In the genomic region with DNA sequence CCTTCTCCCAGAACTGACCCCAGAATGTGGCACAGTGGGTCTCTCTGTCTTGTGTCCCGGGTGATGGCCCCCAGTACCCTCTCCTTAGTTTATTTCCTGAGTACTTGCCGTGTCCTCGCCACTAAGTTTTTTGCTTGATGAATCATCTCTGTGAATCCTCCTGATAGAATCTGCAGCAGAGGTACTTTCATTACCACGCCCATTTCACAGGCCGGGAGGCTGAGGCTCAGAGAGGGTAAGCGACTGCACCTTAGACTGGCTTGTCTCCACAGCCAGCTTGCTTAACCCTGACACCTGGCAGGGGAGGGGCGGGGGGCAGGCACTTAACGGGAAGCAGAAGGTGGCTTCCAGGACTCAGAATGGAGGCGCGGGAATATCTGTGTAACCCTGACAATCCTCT, we compare ENCODE assay signal across 20 cellular contexts. TPM values are rescaled to one million over a fixed set of nuclear protein-coding genes. Genes with fewer than 3 reads are reported as not detected.
A peak's percentile ranks its signal among the peaks of the same experiment; 100 is the strongest.
DNase-seq lines count a peak whose midpoint lies in the region; ATAC-seq and TF ChIP-seq lines count a peak whose summit lies in the region.
"Had no signal": no experiment of that assay in that cellular context is flagged by ENCODE, and none has a peak within 500 bp of the region (broad histone marks: within the 10 kb centered on the region; RNA-seq: fewer than 3 reads in every experiment).

No MANE protein-coding gene starts in this region.

- H3K9ac ChIP-seq in IMR-90 (ENCODE audit: low read depth, low read length) = no peak overlapping the region
- H3K9ac ChIP-seq: neural progenitor cell had no signal

- H3K9me3 ChIP-seq in IMR-90 (ENCODE audit: control insufficient read depth, insufficient read depth, low read length) (peaks cover 4% of the 10 kb centered on the region; the same call in 1 of the 2 replicates), osteoblast (ENCODE audit: low read depth, low read length) (no peaks in the 10 kb centered on the region)
- H3K9me3 ChIP-seq: body of pancreas, Caco-2, thyroid gland had no signal

- CTCF ChIA-PET in activated naive CD4-positive, alpha-beta T cell treated with anti-CD3 and anti-CD28 coated beads, Interleukin-2, amount 10 ng/mL, durations not matched to agents 7 days and 5 days (lab: Charles Lee) = interaction anchor here (0.8 kb wide), 1 partner anchor 13 kb away, joined by 3 read pairs; no protein-coding TSS in a partner anchor
- CTCF ChIA-PET in IMR-90 (lab: Yijun Ruan, JAX) = no interaction called here

- H4K20me1 ChIP-seq in IMR-90 (ENCODE audit: insufficient read depth, low read length) (no peaks in the 10 kb centered on the region), osteoblast (ENCODE audit: insufficient read depth, low read length) (no peaks in the 10 kb centered on the region)

- no peak overlapping the region for H3K14ac ChIP-seq in IMR-90 (replicated peaks; ENCODE audit: low read depth, low read length)

- H2BK15ac ChIP-seq in IMR-90 (ENCODE audit: low read depth, low read length) = no peak overlapping the region

- H3K4me2 ChIP-seq in IMR-90 (ENCODE audit: low read depth, low read length) (no peak overlapping the region), osteoblast (ENCODE audit: insufficient read depth, low read length) (no peak overlapping the region)
- H3K4me2 ChIP-seq: neural progenitor cell had no signal

- no peak overlapping the region for H3K4ac ChIP-seq in IMR-90 (ENCODE audit: low read depth, low read length)

- no peak overlapping the region for H3K18ac ChIP-seq in IMR-90 (ENCODE audit: low read depth, low read length)

- H3K79me2 ChIP-seq in osteoblast (ENCODE audit: insufficient read depth, low read length) = no peaks in the 10 kb centered on the region

- ATAC-seq in IMR-90 (ENCODE audit: low read depth) = no peak
- ATAC-seq in HG02588 (IDR thresholded peaks at IDR 0.05; ENCODE audit: unreplicated experiment) = no peak
- ATAC-seq: body of pancreas, GM12878 had no signal

- H4K5ac ChIP-seq in IMR-90 (ENCODE audit: low read depth, low read length) = no peak overlapping the region

- H3K4me3 ChIP-seq in IMR-90 (ENCODE audit: insufficient read depth, low read depth, low read length) (no peak overlapping the region), osteoblast (ENCODE audit: insufficient read depth, low read length) (no peak overlapping the region), brain microvascular endothelial cell (ENCODE audit: low read depth, low read length) (no peak overlapping the region)
- H3K4me3 ChIP-seq: body of pancreas, dorsolateral prefrontal cortex, GM12878, neural progenitor cell, thyroid gland had no signal

- H2BK5ac ChIP-seq in IMR-90 (ENCODE audit: low read depth, low read length, poor library complexity, severe bottlenecking) = no peak overlapping the region

- no peak overlapping the region for H3K27ac Mint-ChIP-seq in activated naive CD4-positive, alpha-beta T cell treated with anti-CD3 and anti-CD28 coated beads, Interleukin-2, amount 10 ng/mL, durations not matched to agents 7 days and 5 days
- H3K27ac Mint-ChIP-seq in activated T-helper 2 cell treated with anti-CD3 and anti-CD28 coated beads, Interferon-gamma antibody, Interleukin-2, Interleukin-4, amounts not matched to agents 10 μg/mL and 5 μg/mL and 100 μg/mL, durations not matched to agents 14 hours and 24 hours and 36 hours = no peak overlapping the region
- H3K27ac Mint-ChIP-seq: activated naive CD4-positive, alpha-beta T cell treated with anti-CD3 and anti-CD28 coated beads, Interleukin-2, amount 50 U/mL, for 24 hours; mesothelial cell of epicardium had no signal

- no peak overlapping the region for H4K91ac ChIP-seq in IMR-90 (ENCODE audit: insufficient read depth, low read depth, low read length)

- H3K27me3 Mint-ChIP-seq in activated naive CD4-positive, alpha-beta T cell treated with anti-CD3 and anti-CD28 coated beads, Interleukin-2, amount 10 ng/mL, durations not matched to agents 7 days and 5 days = peaks cover 35% of the 10 kb centered on the region
- H3K27me3 Mint-ChIP-seq in activated T-helper 2 cell treated with anti-CD3 and anti-CD28 coated beads, Interferon-gamma antibody, Interleukin-2, Interleukin-4, amounts not matched to agents 10 μg/mL and 5 μg/mL and 100 μg/mL, durations not matched to agents 14 hours and 24 hours and 36 hours (ENCODE audit: low read depth) = no peaks in the 10 kb centered on the region
- H3K27me3 Mint-ChIP-seq: activated naive CD4-positive, alpha-beta T cell treated with anti-CD3 and anti-CD28 coated beads, Interleukin-2, amount 50 U/mL, for 24 hours had no signal

- no peak overlapping the region for H2BK120ac ChIP-seq in IMR-90 (ENCODE audit: low read depth, low read length)

- H3K27ac ChIP-seq in IMR-90 (ENCODE audit: insufficient read depth, low read length) (no peak overlapping the region), osteoblast (ENCODE audit: low read depth, low read length) (no peak overlapping the region), brain microvascular endothelial cell (no peak overlapping the region)
- H3K27ac ChIP-seq: body of pancreas, dorsolateral prefrontal cortex, neural progenitor cell, thyroid gland had no signal

- WGBS in IMR-90 (ENCODE audit: extremely low coverage in 2 of 2, insufficient read length in 1 of 2), 2 experiments = 96% methylated on average over 5 of the region's 10 CpGs; no CpG with 5 or more reads in 1 of the 2 experiments

- no peaks in the 10 kb centered on the region for H3K27me3 ChIP-seq in IMR-90 (ENCODE audit: control insufficient read depth, insufficient read depth, low read length)
- H3K27me3 ChIP-seq in osteoblast (ENCODE audit: insufficient read depth, low read length) = no peaks in the 10 kb centered on the region
- H3K27me3 ChIP-seq in brain microvascular endothelial cell (replicated peaks) = no peaks in the 10 kb centered on the region
- H3K27me3 ChIP-seq: body of pancreas, dorsolateral prefrontal cortex, thyroid gland had no signal

- POLR2A ChIA-PET in IMR-90 (lab: Charles Lee; ENCODE audit: unreplicated experiment) = interaction anchor here (0.6 kb wide), 1 partner anchor 8 kb away, joined by 3 read pairs; no protein-coding TSS in a partner anchor

- H3K4me1 Mint-ChIP-seq in activated naive CD4-positive, alpha-beta T cell treated with anti-CD3 and anti-CD28 coated beads, Interleukin-2, amount 10 ng/mL, durations not matched to agents 7 days and 5 days = peaks cover 8% of the 10 kb centered on the region
- H3K4me1 Mint-ChIP-seq in activated T-helper 2 cell treated with anti-CD3 and anti-CD28 coated beads, Interferon-gamma antibody, Interleukin-2, Interleukin-4, amounts not matched to agents 10 μg/mL and 5 μg/mL and 100 μg/mL, durations not matched to agents 14 hours and 24 hours and 36 hours (ENCODE audit: low read depth) = peaks cover 12% of the 10 kb centered on the region
- H3K4me1 Mint-ChIP-seq: activated naive CD4-positive, alpha-beta T cell treated with anti-CD3 and anti-CD28 coated beads, Interleukin-2, amount 50 U/mL, for 24 hours had no signal

- H3K36me3 ChIP-seq in IMR-90 (ENCODE audit: control insufficient read depth, insufficient read depth, low read length) (no peaks in the 10 kb centered on the region), osteoblast (ENCODE audit: insufficient read depth, low read length) (no peaks in the 10 kb centered on the region), brain microvascular endothelial cell (replicated peaks) (no peaks in the 10 kb centered on the region)
- H3K36me3 ChIP-seq: neural progenitor cell, thyroid gland had no signal

- in situ Hi-C loops in IMR-90 (cut with MboI; ENCODE audit: low sequenced_read_pairs) (no loop called here), brain microvascular endothelial cell (cut with HindIII; ENCODE audit: low pct_ligation_motif_present, low sequenced_read_pairs) (no loop called here)

- TF ChIP-seq CTCF in IMR-90 (conservative IDR thresholded peaks at IDR 0.05; ENCODE audit: low read depth, low read length) = no peak
- no peak for TF ChIP-seq CTCF in osteoblast (IDR thresholded peaks at IDR 0.05; ENCODE audit: extremely low read depth, low read depth, low read length)
- TF ChIP-seq CTCF in brain microvascular endothelial cell (IDR thresholded peaks at IDR 0.05; ENCODE audit: low read depth, low read length, missing control alignments) = no peak

- dilution Hi-C loops in IMR-90 (cut with HindIII; ENCODE audit: low sequenced_read_pairs, unreplicated experiment) = no loop called here

- BruUV-seq in IMR-90 (replicated peaks; lab: Mats Ljungman, UMichigan) = no TSS peak

- H3K4me3 Mint-ChIP-seq in activated naive CD4-positive, alpha-beta T cell treated with anti-CD3 and anti-CD28 coated beads, Interleukin-2, amount 10 ng/mL, durations not matched to agents 7 days and 5 days = no peak overlapping the region
- H3K4me3 Mint-ChIP-seq in activated T-helper 2 cell treated with anti-CD3 and anti-CD28 coated beads, Interferon-gamma antibody, Interleukin-2, Interleukin-4, amounts not matched to agents 10 μg/mL and 5 μg/mL and 100 μg/mL, durations not matched to agents 14 hours and 24 hours and 36 hours (ENCODE audit: low read depth) = no peak overlapping the region
- H3K4me3 Mint-ChIP-seq: activated naive CD4-positive, alpha-beta T cell treated with anti-CD3 and anti-CD28 coated beads, Interleukin-2, amount 50 U/mL, for 24 hours; mesothelial cell of epicardium had no signal

- no peaks in the 10 kb centered on the region for H3K4me1 ChIP-seq in IMR-90 (ENCODE audit: control insufficient read depth, insufficient read depth, low read length)
- no peaks in the 10 kb centered on the region for H3K4me1 ChIP-seq in osteoblast (ENCODE audit: insufficient read depth, low read length)
- H3K4me1 ChIP-seq: thyroid gland had no signal

- no peak for TF ChIP-seq RAD21 in IMR-90 (IDR thresholded peaks at IDR 0.05; ENCODE audit: low read length)

- peaks cover 6% of the 10 kb centered on the region for H3K9me1 ChIP-seq in IMR-90 (ENCODE audit: insufficient read depth, low read length)

- H2AK5ac ChIP-seq in IMR-90 (ENCODE audit: low read depth, low read length) = no peak overlapping the region

- no peak overlapping the region for H3K23ac ChIP-seq in IMR-90 (ENCODE audit: low read depth, low read length)

- H4K8ac ChIP-seq in IMR-90 (ENCODE audit: low read depth in 2 of 2, low read length in 2 of 2) = no peak overlapping the region

- H3K36me3 Mint-ChIP-seq in activated naive CD4-positive, alpha-beta T cell treated with anti-CD3 and anti-CD28 coated beads, Interleukin-2, amount 10 ng/mL, durations not matched to agents 7 days and 5 days = no peaks in the 10 kb centered on the region
- no peaks in the 10 kb centered on the region for H3K36me3 Mint-ChIP-seq in activated T-helper 2 cell treated with anti-CD3 and anti-CD28 coated beads, Interferon-gamma antibody, Interleukin-2, Interleukin-4, amounts not matched to agents 10 μg/mL and 5 μg/mL and 100 μg/mL, durations not matched to agents 14 hours and 24 hours and 36 hours (ENCODE audit: low read depth)
- H3K36me3 Mint-ChIP-seq: activated naive CD4-positive, alpha-beta T cell treated with anti-CD3 and anti-CD28 coated beads, Interleukin-2, amount 50 U/mL, for 24 hours; mesothelial cell of epicardium; neural progenitor cell had no signal

- no peak overlapping the region for H3K56ac ChIP-seq in IMR-90 (ENCODE audit: extremely low read depth, insufficient read depth, low read length)

- H2BK20ac ChIP-seq in IMR-90 (ENCODE audit: low read depth, low read length) = no peak overlapping the region

- peak overlapping the region; percentile 64 for H2AFZ ChIP-seq in IMR-90 (replicated peaks; ENCODE audit: low read length, poor library complexity)
- no peak overlapping the region for H2AFZ ChIP-seq in osteoblast (ENCODE audit: low read length)
- H2AFZ ChIP-seq: neural progenitor cell had no signal

- intact Hi-C loops in IMR-90 (cut with micrococcal nuclease) = no loop called here
- intact Hi-C loops in activated T-helper 2 cell treated with anti-CD3 and anti-CD28 coated beads, Interferon-gamma antibody, Interleukin-2, Interleukin-4, amounts not matched to agents 10 μg/mL and 5 μg/mL and 100 μg/mL, durations not matched to agents 14 hours and 24 hours and 36 hours (cut with micrococcal nuclease) = no loop called here

- H3K79me1 ChIP-seq in IMR-90 (ENCODE audit: low read depth in 1 of 2, low read length in 2 of 2) = no peaks in the 10 kb centered on the region

- no peak for TF ChIP-seq POLR2A in IMR-90 (IDR thresholded peaks at IDR 0.05; ENCODE audit: low read depth, low read length)

- no peaks in the 10 kb centered on the region for H3K9me3 Mint-ChIP-seq in activated naive CD4-positive, alpha-beta T cell treated with anti-CD3 and anti-CD28 coated beads, Interleukin-2, amount 10 ng/mL, durations not matched to agents 7 days and 5 days
- H3K9me3 Mint-ChIP-seq in activated T-helper 2 cell treated with anti-CD3 and anti-CD28 coated beads, Interferon-gamma antibody, Interleukin-2, Interleukin-4, amounts not matched to agents 10 μg/mL and 5 μg/mL and 100 μg/mL, durations not matched to agents 14 hours and 24 hours and 36 hours = no peaks in the 10 kb centered on the region
- H3K9me3 Mint-ChIP-seq: activated naive CD4-positive, alpha-beta T cell treated with anti-CD3 and anti-CD28 coated beads, Interleukin-2, amount 50 U/mL, for 24 hours; neural progenitor cell had no signal

- DNase-seq in activated naive CD4-positive, alpha-beta T cell treated with anti-CD3 and anti-CD28 coated beads, Interleukin-2, amount 10 ng/mL, durations not matched to agents 7 days and 5 days = peak; percentile 41
- no peak for DNase-seq in activated naive CD4-positive, alpha-beta T cell treated with anti-CD3 and anti-CD28 coated beads, Interleukin-2, amount 50 U/mL, for 16 hours
- DNase-seq in IMR-90 = peak; percentile 17
- DNase-seq in activated T-helper 2 cell treated with anti-CD3 and anti-CD28 coated beads, Interferon-gamma antibody, Interleukin-2, Interleukin-4, amounts not matched to agents 10 μg/mL and 5 μg/mL and 100 μg/mL, durations not matched to agents 14 hours and 24 hours and 36 hours (ENCODE audit: low spot score) = peak; percentile 49
- peak; percentile 35 for DNase-seq in osteoblast (ENCODE audit: insufficient read length, low spot score, missing footprints)
- DNase-seq in brain microvascular endothelial cell = no peak
- no peak for DNase-seq in activated gamma-delta T cell (lab: John Stamatoyannopoulos, UW)
- DNase-seq: body of pancreas, Caco-2, dorsolateral prefrontal cortex, GOT3, NCI-H146, NCI-H446, SHP77, thyroid gland had no signal

- no peak overlapping the region for H2AK9ac ChIP-seq in IMR-90 (replicated peaks; ENCODE audit: low read depth, low read length, poor library complexity)

RNA-seq across cellular contexts. Expression of gene IER5L, which starts 7.9 kb away (rescaled TPM):
- total RNA-seq in IMR-90 (2012; rRNA removed) = 12.5 and 14.4 TPM in 2 replicates
- polyA plus RNA-seq in IMR-90 (2012; rRNA removed) = 13.4 and 21.0 TPM in 2 replicates
- 12.4 and 35.8 TPM in 2 replicates for polyA plus RNA-seq in IMR-90 (2012; cell fraction: cytosol; rRNA removed)
- polyA plus RNA-seq in IMR-90 (2012; cell fraction: nucleus; rRNA removed; ENCODE audit: low replicate concordance) = 13.1 and 28.4 TPM in 2 replicates
- 8.6 and 9.3 TPM in 2 replicates for total RNA-seq in activated T-helper 2 cell treated with anti-CD3 and anti-CD28 coated beads, Interferon-gamma antibody, Interleukin-2, Interleukin-4, amounts not matched to agents 10 μg/mL and 5 μg/mL and 100 μg/mL, durations not matched to agents 14 hours and 24 hours and 36 hours
- 86.1 and 104 TPM in 2 replicates for total RNA-seq in osteoblast

Comparison
In these comparisons a context has a peak if more than half of its experiments do, and no peak if none do; other contexts are left out.
1. DNase-seq: peak in activated naive CD4-positive, alpha-beta T cell treated with anti-CD3 and anti-CD28 coated beads, Interleukin-2, amount 10 ng/mL, durations not matched to agents 7 days and 5 days (single experiment), IMR-90 (single experiment), activated T-helper 2 cell treated with anti-CD3 and anti-CD28 coated beads, Interferon-gamma antibody, Interleukin-2, Interleukin-4, amounts not matched to agents 10 μg/mL and 5 μg/mL and 100 μg/mL, durations not matched to agents 14 hours and 24 hours and 36 hours (single experiment) and osteoblast (single experiment); none in activated naive CD4-positive, alpha-beta T cell treated with anti-CD3 and anti-CD28 coated beads, Interleukin-2, amount 50 U/mL, for 16 hours (single experiment), brain microvascular endothelial cell (single experiment) and activated gamma-delta T cell (single experiment).